In the genomic region with DNA sequence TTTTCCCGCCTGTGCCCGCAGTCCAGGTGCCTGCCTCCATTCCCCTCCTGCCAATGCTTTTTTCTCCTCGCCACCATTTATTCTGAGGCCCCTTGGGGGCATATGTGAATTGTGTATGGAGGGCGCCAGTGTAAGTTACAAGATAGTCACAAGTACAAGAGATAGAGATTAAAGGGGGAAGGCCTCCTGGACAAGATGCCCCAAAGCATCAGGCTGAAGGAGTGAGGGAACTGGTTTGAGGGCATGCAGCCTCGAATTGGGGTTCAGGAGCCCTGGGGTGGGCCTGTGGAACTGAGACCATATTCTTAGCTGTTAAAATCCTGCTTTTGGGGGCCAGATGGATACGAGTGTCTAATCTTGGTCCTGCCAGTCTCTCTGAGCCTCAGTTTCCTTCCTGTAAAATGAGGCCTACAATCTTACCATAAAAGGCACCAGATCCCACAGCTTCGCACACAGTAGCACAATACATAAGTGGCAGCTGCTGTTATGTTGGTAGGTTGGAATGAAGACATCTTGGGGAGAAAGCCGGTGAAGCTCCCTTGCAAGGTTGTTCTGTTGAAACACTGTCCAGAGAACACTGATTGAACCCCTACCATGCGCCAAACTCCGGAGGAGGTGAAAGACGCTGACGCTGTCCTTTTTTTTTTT, we compare ENCODE assay signal across 1 cellular context.
TF ChIP-seq lines count a peak whose summit lies in the region.

No MANE protein-coding gene starts in this region.

TF ChIP-seq in GM12878, 131 proteins besides CTCF, POLR2A, EP300 and RAD21:
- TF ChIP-seq ZNF24 (IDR thresholded peaks at IDR 0.05): no peak
- TF ChIP-seq, protein P1, sequence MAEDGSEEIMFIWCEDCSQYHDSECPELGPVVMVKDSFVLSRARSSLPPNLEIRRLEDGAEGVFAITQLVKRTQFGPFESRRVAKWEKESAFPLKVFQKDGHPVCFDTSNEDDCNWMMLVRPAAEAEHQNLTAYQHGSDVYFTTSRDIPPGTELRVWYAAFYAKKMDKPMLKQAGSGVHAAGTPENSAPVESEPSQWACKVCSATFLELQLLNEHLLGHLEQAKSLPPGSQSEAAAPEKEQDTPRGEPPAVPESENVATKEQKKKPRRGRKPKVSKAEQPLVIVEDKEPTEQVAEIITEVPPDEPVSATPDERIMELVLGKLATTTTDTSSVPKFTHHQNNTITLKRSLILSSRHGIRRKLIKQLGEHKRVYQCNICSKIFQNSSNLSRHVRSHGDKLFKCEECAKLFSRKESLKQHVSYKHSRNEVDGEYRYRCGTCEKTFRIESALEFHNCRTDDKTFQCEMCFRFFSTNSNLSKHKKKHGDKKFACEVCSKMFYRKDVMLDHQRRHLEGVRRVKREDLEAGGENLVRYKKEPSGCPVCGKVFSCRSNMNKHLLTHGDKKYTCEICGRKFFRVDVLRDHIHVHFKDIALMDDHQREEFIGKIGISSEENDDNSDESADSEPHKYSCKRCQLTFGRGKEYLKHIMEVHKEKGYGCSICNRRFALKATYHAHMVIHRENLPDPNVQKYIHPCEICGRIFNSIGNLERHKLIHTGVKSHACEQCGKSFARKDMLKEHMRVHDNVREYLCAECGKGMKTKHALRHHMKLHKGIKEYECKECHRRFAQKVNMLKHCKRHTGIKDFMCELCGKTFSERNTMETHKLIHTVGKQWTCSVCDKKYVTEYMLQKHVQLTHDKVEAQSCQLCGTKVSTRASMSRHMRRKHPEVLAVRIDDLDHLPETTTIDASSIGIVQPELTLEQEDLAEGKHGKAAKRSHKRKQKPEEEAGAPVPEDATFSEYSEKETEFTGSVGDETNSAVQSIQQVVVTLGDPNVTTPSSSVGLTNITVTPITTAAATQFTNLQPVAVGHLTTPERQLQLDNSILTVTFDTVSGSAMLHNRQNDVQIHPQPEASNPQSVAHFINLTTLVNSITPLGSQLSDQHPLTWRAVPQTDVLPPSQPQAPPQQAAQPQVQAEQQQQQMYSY (CRISPR knock-in tag; IDR thresholded peaks at IDR 0.05): no peak
- TF ChIP-seq SMC3 (IDR thresholded peaks at IDR 0.05; ENCODE audit: borderline replicate concordance, low read length): no peak
- TF ChIP-seq ESRRA (IDR thresholded peaks at IDR 0.05; ENCODE audit: low read length): no peak
- no peak for TF ChIP-seq PML (IDR thresholded peaks at IDR 0.05; ENCODE audit: low read length)
- no peak for TF ChIP-seq NFIC (IDR thresholded peaks at IDR 0.05; ENCODE audit: low read depth, low read length)
- TF ChIP-seq LARP7 (IDR thresholded peaks at IDR 0.05): peak; percentile 10; the same call in 1 of the 2 replicates
- TF ChIP-seq RB1 (IDR thresholded peaks at IDR 0.05; ENCODE audit: borderline replicate concordance): 0 out of 2 replicates have a peak, but pooled peaks have one; percentile 99
- no peak; the same call in 1 of the 2 replicates for TF ChIP-seq CBX5 (IDR thresholded peaks at IDR 0.05; ENCODE audit: low read depth)
TF ChIP-seq in GM12878: peak in this region for 2.
